In the genomic region with DNA sequence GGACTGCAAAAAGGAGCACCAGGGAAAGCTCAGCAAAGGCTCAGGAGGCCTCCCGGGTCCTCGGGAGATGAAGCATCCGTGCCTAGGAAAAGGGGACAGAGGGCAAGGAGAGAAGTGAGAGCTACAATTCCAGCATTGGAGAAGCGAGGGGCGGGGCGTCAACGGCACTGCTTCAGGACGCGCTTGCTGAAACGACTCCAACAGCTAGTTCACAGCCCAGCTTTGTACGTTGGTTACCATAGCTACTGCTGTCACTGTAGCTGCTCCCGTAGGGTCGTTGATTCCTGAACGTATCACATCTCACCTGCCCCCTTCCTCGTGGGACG, we compare ENCODE assay signal across 8 cellular contexts.
DNase-seq lines count a peak whose midpoint lies in the region; ATAC-seq and TF ChIP-seq lines count a peak whose summit lies in the region.

No MANE protein-coding gene starts in this region.

- peak; percentile 41 for ATAC-seq in GM18511 (IDR thresholded peaks at IDR 0.05; ENCODE audit: unreplicated experiment)
- peak; percentile 22 for ATAC-seq in HG02763 (IDR thresholded peaks at IDR 0.05; ENCODE audit: unreplicated experiment)
- peak; percentile 63 for ATAC-seq in gastroesophageal sphincter
- ATAC-seq in GM21390 (IDR thresholded peaks at IDR 0.05; ENCODE audit: unreplicated experiment), result no peak

- H3K27me3 ChIP-seq in SJCRH30 (no peaks in the 10 kb centered on the region; the same call in 1 of the 2 replicates), gastroesophageal sphincter (peaks cover 20% of the 10 kb centered on the region), rectal smooth muscle tissue (ENCODE audit: control insufficient read depth, insufficient read depth, low read length) (no peaks in the 10 kb centered on the region)

- DNase-seq in SJCRH30 (no peak), GM10248 (ENCODE audit: extremely low spot score) (no peak), H4 (ENCODE audit: low spot score) (no peak)

- H3K4me1 ChIP-seq in SJCRH30, result peaks cover 24% of the 10 kb centered on the region
- peaks cover 0 to 26% (median 14%) of the 10 kb centered on the region in 3 donors for H3K4me1 ChIP-seq in gastroesophageal sphincter
- no peaks in the 10 kb centered on the region for H3K4me1 ChIP-seq in rectal smooth muscle tissue (ENCODE audit: control insufficient read depth, insufficient read depth, low read length)

- 4% methylated on average over 5 of the region's 16 CpGs; no CpG with 5 or more reads in 1 of the 2 donors for WGBS in gastroesophageal sphincter (ENCODE audit: low coverage in 1 of 2), 2 donors

- POLR2A ChIA-PET in GM10248 (lab: Yijun Ruan, JAX), result interaction anchor here (0.6 to 1.3 kb wide), 2 partner anchors 28 to 105 kb away, joined by 3 to 6 read pairs; no protein-coding TSS in a partner anchor

- no peak for TF ChIP-seq POLR2A in gastroesophageal sphincter (IDR thresholded peaks at IDR 0.05)

- no peaks in the 10 kb centered on the region for H3K36me3 ChIP-seq in SJCRH30
- H3K36me3 ChIP-seq in gastroesophageal sphincter, result no peaks in the 10 kb centered on the region
- no peaks in the 10 kb centered on the region for H3K36me3 ChIP-seq in rectal smooth muscle tissue (ENCODE audit: control insufficient read depth, insufficient read depth, low read length)

- H3K4me3 ChIP-seq in SJCRH30 (peak overlapping the region; percentile 62), gastroesophageal sphincter (peak overlapping the region; percentile 13 to 50), rectal smooth muscle tissue (ENCODE audit: low read length) (peak overlapping the region; percentile 56)

- no peak for TF ChIP-seq EP300 in gastroesophageal sphincter (IDR thresholded peaks at IDR 0.05)

- CTCF ChIA-PET in GM10248 (lab: Yijun Ruan, JAX), result interaction anchor here (0.6 to 21.5 kb wide), 67 partner anchors 4 to 1756 kb away, joined by 3 to 647 read pairs (median 5); partner anchors contain the start of gene TOR3A

- TF ChIP-seq CTCF in gastroesophageal sphincter (IDR thresholded peaks at IDR 0.05) (no peak), GM10248 (IDR thresholded peaks at IDR 0.05; ENCODE audit: control extremely low read depth, extremely low read depth, low read depth, missing control alignments) (no peak)

- H3K9me3 ChIP-seq in SJCRH30 (replicated peaks), result no peaks in the 10 kb centered on the region
- H3K9me3 ChIP-seq in gastroesophageal sphincter, result no peaks in the 10 kb centered on the region

- no peak overlapping the region for H3K9ac ChIP-seq in rectal smooth muscle tissue (ENCODE audit: low read length)

- H3K27ac ChIP-seq in SJCRH30 (no peak overlapping the region), gastroesophageal sphincter (peak overlapping the region in 2 of 4 donors; percentile 29 to 59), rectal smooth muscle tissue (ENCODE audit: low read depth, low read length) (no peak overlapping the region)
